Comparison of ENCODE assay signal across 8 cellular contexts in the genomic region with DNA sequence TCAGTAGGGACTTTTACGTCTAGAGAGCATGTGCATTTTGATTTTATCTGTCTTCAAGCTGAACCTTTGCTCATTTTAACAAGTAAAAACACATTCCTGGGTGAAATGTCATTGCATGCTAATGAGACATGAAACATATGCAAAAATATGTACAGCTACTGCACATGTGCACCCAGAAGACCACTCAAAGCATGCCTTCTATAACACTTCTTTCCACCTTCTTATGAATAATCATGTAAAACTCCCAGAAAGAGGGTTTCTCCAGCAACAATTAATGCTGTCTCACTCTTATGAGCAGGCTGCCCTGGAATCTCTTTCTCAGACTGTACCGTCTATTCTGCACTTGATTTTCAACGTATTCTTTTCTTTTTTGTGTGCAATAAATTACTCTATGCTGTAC.
A peak's percentile ranks its signal among the peaks of the same experiment; 100 is the strongest.
DNase-seq lines count a peak whose midpoint lies in the region; ATAC-seq and TF ChIP-seq lines count a peak whose summit lies in the region.
"Not testable (repeated sequence)": the region's sequence is repeated elsewhere in the genome, so short reads cannot be mapped to it uniquely, and the experiment has no call there.

No MANE protein-coding gene starts in this region.

- TF ChIP-seq CTCF in AG10803 (conservative IDR thresholded peaks at IDR 0.05; ENCODE audit: low read length); GM12864 (IDR thresholded peaks at IDR 0.05; ENCODE audit: low read depth, low read length, missing control alignments); KMS-11 (conservative IDR thresholded peaks at IDR 0.05; ENCODE audit: low read depth, low read length); PC-3 (conservative IDR thresholded peaks at IDR 0.05; ENCODE audit: low read depth, low read length); colonic mucosa (IDR thresholded peaks at IDR 0.05): not testable (repeated sequence)

- H3K4me1 ChIP-seq in KMS-11 (ENCODE audit: low read depth, poor library complexity, severe bottlenecking); PC-3 (ENCODE audit: insufficient read depth, low read length); colonic mucosa: not testable (repeated sequence)

- ATAC-seq in PC-3, result not testable (repeated sequence)

- peak overlapping the region; percentile 39; the same call in 1 of the 2 replicates for H3K9ac ChIP-seq in KMS-11
- H3K9ac ChIP-seq in PC-3 (ENCODE audit: low read length); colonic mucosa (ENCODE audit: low read depth in 2 of 2, low read length in 2 of 2): not testable (repeated sequence)

- peak overlapping the region; percentile 42; the same call in 1 of the 2 replicates for H2AFZ ChIP-seq in KMS-11 (ENCODE audit: low read depth)
- H2AFZ ChIP-seq in PC-3 (ENCODE audit: low read length), result not testable (repeated sequence)

- intact Hi-C loops in PC-3 (cut with micrococcal nuclease); colonic mucosa (cut with DNase I): not testable (repeated sequence)

- not testable (repeated sequence) for H3K9me3 ChIP-seq in PC-3 (ENCODE audit: low read length); colonic mucosa

- H4K20me1 ChIP-seq in KMS-11 (ENCODE audit: insufficient read depth); PC-3 (ENCODE audit: low read length): not testable (repeated sequence)

- H3K79me2 ChIP-seq in KMS-11 (ENCODE audit: insufficient read depth, low read depth); PC-3 (ENCODE audit: low read length): not testable (repeated sequence)

- H3K4me3 ChIP-seq in AG10803 (ENCODE audit: low read length) (0 out of 2 replicates have a peak overlapping the region, but pooled peaks have one; percentile 24), GM12864 (ENCODE audit: low read depth, low read length) (peak overlapping the region; percentile 41; the same call in 1 of the 2 replicates)
- H3K4me3 ChIP-seq in KMS-11 (IDR thresholded peaks at IDR 0.05; ENCODE audit: insufficient read depth, low read depth, low read length); PC-3 (ENCODE audit: low read length); colonic mucosa: not testable (repeated sequence)

- H3K4me2 ChIP-seq in KMS-11 (peak overlapping the region; percentile 42; the same call in 1 of the 2 replicates), PC-3 (ENCODE audit: low read length) (peak overlapping the region; percentile 50; the same call in 1 of the 2 replicates)

- H3K36me3 ChIP-seq in KMS-11 (ENCODE audit: insufficient read depth); PC-3 (ENCODE audit: low read depth, low read length); colonic mucosa: not testable (repeated sequence)

- peak overlapping the region; percentile 61 for H3K27ac ChIP-seq in KMS-11
- H3K27ac ChIP-seq in PC-3 (ENCODE audit: low read length); colonic mucosa: not testable (repeated sequence)

- CTCF ChIA-PET in PC-3 (lab: Charles Lee), result interaction anchor here (1.0 kb wide), 1 partner anchor 9 kb away, joined by 3 read pairs; no protein-coding TSS in a partner anchor

- POLR2A ChIA-PET in PC-3 (lab: Charles Lee; ENCODE audit: unreplicated experiment), result not testable (repeated sequence)

- H3K9me2 ChIP-seq in PC-3 (replicated peaks; ENCODE audit: low read length), result not testable (repeated sequence)

- BruUV-seq in PC-3 (replicated peaks; lab: Mats Ljungman, UMichigan), result not testable (repeated sequence)

- H3K27me3 ChIP-seq in KMS-11 (ENCODE audit: insufficient read depth, low read depth); PC-3 (ENCODE audit: low read length); colonic mucosa: not testable (repeated sequence)

- DNase-seq in AG10803 (ENCODE audit: low read depth) (peak; percentile 39), PC-3 (peak; percentile 1), activated gamma-delta T cell treated with Interleukin-2 at 50 U/mL for 16 hours (peak; percentile 2), colonic mucosa (peak; percentile 18), left kidney (ENCODE audit: low read depth, low spot score) (peak; percentile 0)
- not testable (repeated sequence) for DNase-seq in GM12864 (ENCODE audit: low read depth)
- peak; percentile 21 for DNase-seq in stimulated activated CD8-positive, alpha-beta memory T cell treated with anti-CD3 and anti-CD28 coated beads, Interleukin-4, amount 100 ng/mL, for 48 hours

- H3F3A ChIP-seq in PC-3 (ENCODE audit: low read length, unreplicated experiment), result not testable (repeated sequence)
